ENCODE assay signal across 14 cellular contexts in genomic region chr3:71391361-71391760, GRCh38.
DNase-seq lines count a peak whose midpoint lies in the region; ATAC-seq, FAIRE-seq and TF ChIP-seq lines count a peak whose summit lies in the region.
"Had no signal": no experiment of that assay in that cellular context is flagged by ENCODE, and none has a peak within 500 bp of the region (broad histone marks: within the 10 kb centered on the region; RNA-seq: fewer than 3 reads in every experiment).

No MANE protein-coding gene starts in this region.

- no peaks in the 10 kb centered on the region for H3K27me3 Mint-ChIP-seq in astrocyte (ENCODE audit: low read depth, unreplicated experiment)
- no peaks in the 10 kb centered on the region for H3K27me3 Mint-ChIP-seq in progenitor cell of endocrine pancreas

- no peaks in the 10 kb centered on the region for H3K9me2 ChIP-seq in Karpas-422 (replicated peaks; ENCODE audit: insufficient read depth, low read length)

- H3K4me3 ChIP-seq in Karpas-422 (ENCODE audit: low read length) (peak overlapping the region; percentile 52), astrocyte (ENCODE audit: insufficient read depth, low read depth, low read length) (no peak overlapping the region), right lobe of liver (no peak overlapping the region)
- H3K4me3 ChIP-seq: testis had no signal

- H3K36me3 Mint-ChIP-seq in astrocyte (ENCODE audit: low read depth, unreplicated experiment) (peaks cover 5% of the 10 kb centered on the region), progenitor cell of endocrine pancreas (ENCODE audit: insufficient read depth) (peaks cover 3% of the 10 kb centered on the region)

- H3K27ac ChIP-seq in Karpas-422 (ENCODE audit: low read length) (peak overlapping the region; percentile 95), astrocyte (ENCODE audit: low read depth, low read length) (no peak overlapping the region), right lobe of liver (no peak overlapping the region)
- H3K27ac ChIP-seq: testis, WERI-Rb-1 had no signal

- TF ChIP-seq CTCF in astrocyte (IDR thresholded peaks at IDR 0.05; ENCODE audit: insufficient read depth, low read depth, low read length) (no peak), progenitor cell of endocrine pancreas (IDR thresholded peaks at IDR 0.05; ENCODE audit: unreplicated experiment) (no peak), right lobe of liver (IDR thresholded peaks at IDR 0.05) (no peak)

- DNase-seq in NOMO-1 treated with DMSO at 0.1 percent for 48 hours (lab: John Stamatoyannopoulos, UW; ENCODE audit: unreplicated experiment): peak; percentile 11
- DNase-seq in NOMO-1 treated with dmso at 0.1 percent for 144 hours (lab: John Stamatoyannopoulos, UW; ENCODE audit: unreplicated experiment): no peak
- peak; percentile 72 for DNase-seq in Karpas-422
- no peak for DNase-seq in astrocyte (ENCODE audit: low read depth)
- no peak for DNase-seq in progenitor cell of endocrine pancreas (ENCODE audit: low spot score, unreplicated experiment)
- no peak for DNase-seq in right lobe of liver
- no peak for DNase-seq in GM03348 (ENCODE audit: low spot score)
- DNase-seq: activated gamma-delta T cell treated with Interleukin-2 at 50 U/mL for 16 hours, MV-4-11, SIG-M5, testis, WERI-Rb-1 had no signal

- H3K36me3 ChIP-seq in Karpas-422 (ENCODE audit: insufficient read depth, low read length) (0 out of 2 replicates have a peak, but pooled peaks cover 4% of the 10 kb centered on the region), astrocyte (ENCODE audit: insufficient read depth, low read length) (no peaks in the 10 kb centered on the region), right lobe of liver (no peaks in the 10 kb centered on the region)
- H3K36me3 ChIP-seq: WERI-Rb-1 had no signal

- H4K20me1 ChIP-seq in Karpas-422 (ENCODE audit: insufficient read depth, low read depth, low read length) (no peaks in the 10 kb centered on the region; the same call in 1 of the 2 replicates), astrocyte (ENCODE audit: insufficient read depth, low read length) (peaks cover 26% of the 10 kb centered on the region)

- peaks cover 89% of the 10 kb centered on the region for H3K79me2 ChIP-seq in Karpas-422 (ENCODE audit: low read length)
- H3K79me2 ChIP-seq in astrocyte (ENCODE audit: insufficient read depth, low read length): peaks cover 75% of the 10 kb centered on the region

- 67% methylated on average over 7 of the region's 7 CpGs for WGBS in right lobe of liver (ENCODE audit: insufficient coverage, low coverage, low lambda C conversion rate, missing lambda C conversion rate)

- TF ChIP-seq POLR2A in right lobe of liver (IDR thresholded peaks at IDR 0.05): no peak

- FAIRE-seq in astrocyte (lab: Jason Lieb, UNC): no peak

- H3K9ac ChIP-seq in Karpas-422 (ENCODE audit: low read length) (peak overlapping the region; percentile 71), astrocyte (ENCODE audit: low read length) (no peak overlapping the region)

- H3K27me3 ChIP-seq in Karpas-422 (ENCODE audit: low read length) (no peaks in the 10 kb centered on the region), astrocyte (ENCODE audit: insufficient read depth, low read length) (no peaks in the 10 kb centered on the region), right lobe of liver (no peaks in the 10 kb centered on the region)
- H3K27me3 ChIP-seq: testis had no signal

- no peaks in the 10 kb centered on the region for H3K9me3 ChIP-seq in Karpas-422 (ENCODE audit: low read length)
- no peaks in the 10 kb centered on the region for H3K9me3 ChIP-seq in astrocyte (ENCODE audit: insufficient read depth, low read depth, low read length)
- H3K9me3 ChIP-seq in right lobe of liver: no peaks in the 10 kb centered on the region
- H3K9me3 ChIP-seq: testis had no signal

- H3K4me3 Mint-ChIP-seq in astrocyte (ENCODE audit: unreplicated experiment) (no peak overlapping the region), progenitor cell of endocrine pancreas (ENCODE audit: low read depth) (no peak overlapping the region)
- H3K4me3 Mint-ChIP-seq: mesothelial cell of epicardium had no signal

- H3K4me2 ChIP-seq in Karpas-422 (ENCODE audit: low read depth, low read length, poor library complexity, severe bottlenecking) (peak overlapping the region; percentile 87), astrocyte (ENCODE audit: low read length) (no peak overlapping the region)

- peaks cover 30% of the 10 kb centered on the region for H3K4me1 Mint-ChIP-seq in astrocyte (ENCODE audit: low read depth, unreplicated experiment)
- peaks cover 27% of the 10 kb centered on the region for H3K4me1 Mint-ChIP-seq in progenitor cell of endocrine pancreas (ENCODE audit: low read depth)

- intact Hi-C loops in right lobe of liver (cut with DNase I): no loop called here

- H3K27ac Mint-ChIP-seq in astrocyte (ENCODE audit: unreplicated experiment) (peak overlapping the region; percentile 80), progenitor cell of endocrine pancreas (peak overlapping the region; percentile 72)

- peaks cover 88% of the 10 kb centered on the region for H3K4me1 ChIP-seq in Karpas-422 (ENCODE audit: low read length)
- peaks cover 25% of the 10 kb centered on the region for H3K4me1 ChIP-seq in astrocyte (ENCODE audit: insufficient read depth, low read length)
- H3K4me1 ChIP-seq in right lobe of liver: peaks cover 0 to 27% (median 3%) of the 10 kb centered on the region in 4 donors
- H3K4me1 ChIP-seq: testis had no signal

- ATAC-seq in GM18502 (IDR thresholded peaks at IDR 0.05; ENCODE audit: poor library complexity, unreplicated experiment) (no peak), right lobe of liver (no peak)

- H3K9me3 Mint-ChIP-seq in astrocyte (ENCODE audit: unreplicated experiment): no peaks in the 10 kb centered on the region
- no peaks in the 10 kb centered on the region for H3K9me3 Mint-ChIP-seq in progenitor cell of endocrine pancreas (ENCODE audit: low read depth)

- no peak overlapping the region for H2AFZ ChIP-seq in Karpas-422 (ENCODE audit: low read length)
- no peak overlapping the region for H2AFZ ChIP-seq in astrocyte (ENCODE audit: low read depth, low read length)

Comparison
In these comparisons a context has a peak if more than half of its experiments do, and no peak if none do; other contexts are left out.
1. DNase-seq: peak in NOMO-1 treated with DMSO at 0.1 percent for 48 hours (single experiment) and Karpas-422 (single experiment); none in NOMO-1 treated with dmso at 0.1 percent for 144 hours (single experiment), astrocyte (single experiment), progenitor cell of endocrine pancreas (single experiment), right lobe of liver (0 of 3) and GM03348 (single experiment).